Comparison of ENCODE assay signal across 3 cellular contexts in the genomic region with DNA sequence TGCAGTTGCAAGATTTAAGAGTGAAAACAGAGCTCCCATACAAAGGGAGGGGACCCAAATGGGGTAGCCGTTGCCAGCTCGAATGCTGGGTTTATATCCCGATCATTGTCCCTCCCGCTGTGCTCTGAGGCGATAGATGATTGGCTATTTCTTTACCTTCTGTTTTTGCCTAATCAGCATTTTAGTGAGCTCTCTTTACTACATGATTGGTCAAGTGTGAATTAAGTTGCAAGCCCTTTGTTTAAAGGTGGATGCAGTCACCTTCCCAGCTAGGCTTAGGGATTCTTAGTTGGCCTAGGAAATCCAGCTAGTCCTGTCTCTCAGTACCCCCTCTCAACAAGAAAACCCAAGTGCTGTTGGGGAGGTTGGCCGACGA.
A peak's percentile ranks its signal among the peaks of the same experiment; 100 is the strongest.
TF ChIP-seq lines count a peak whose summit lies in the region.

No MANE protein-coding gene starts in this region.

TF ChIP-seq in A549, 52 proteins besides CTCF, POLR2A, EP300 and RAD21:
- TF ChIP-seq MAFK (IDR thresholded peaks at IDR 0.05; ENCODE audit: partially characterized antibody) = peak; percentile 97

TF ChIP-seq in IMR-90, 13 proteins besides CTCF, POLR2A, EP300 and RAD21:
- TF ChIP-seq MAFK (IDR thresholded peaks at IDR 0.05; ENCODE audit: low read depth, low read length) = peak; percentile 96

TF ChIP-seq in H1, 55 proteins besides CTCF, POLR2A, EP300 and RAD21:
- peak; percentile 84 for TF ChIP-seq MAFK (IDR thresholded peaks at IDR 0.05; ENCODE audit: low read depth, low read length)
